Comparison of ENCODE assay signal across 16 cellular contexts in genomic region chr11:32118025-32118974, GRCh38. TPM values are rescaled to one million over a fixed set of nuclear protein-coding genes. Genes with fewer than 3 reads are reported as not detected.
DNase-seq lines count a peak whose midpoint lies in the region; ATAC-seq and TF ChIP-seq lines count a peak whose summit lies in the region.
"Had no signal": no experiment of that assay in that cellular context is flagged by ENCODE, and none has a peak within 500 bp of the region (broad histone marks: within the 10 kb centered on the region; RNA-seq: fewer than 3 reads in every experiment).

No MANE protein-coding gene starts in this region.

- 84% methylated on average over 7 of the region's 7 CpGs for WGBS in right cardiac atrium

- H3K27me3 ChIP-seq in MG63 (no peaks in the 10 kb centered on the region), right cardiac atrium (ENCODE audit: control insufficient read depth, insufficient read depth) (no peaks in the 10 kb centered on the region)
- H3K27me3 ChIP-seq in CD4-positive, alpha-beta T cell (ENCODE audit: control insufficient read depth, insufficient read depth, low read length): peaks cover 4% of the 10 kb centered on the region

- H3K27ac ChIP-seq in CD4-positive, alpha-beta T cell (ENCODE audit: low read depth, low read length): no peak overlapping the region
- no peak overlapping the region for H3K27ac ChIP-seq in right cardiac atrium (ENCODE audit: low read length)
- H3K27ac ChIP-seq: heart right ventricle had no signal

- no peaks in the 10 kb centered on the region for H3K36me3 Mint-ChIP-seq in CD4-positive, alpha-beta T cell (ENCODE audit: low read depth)
- H3K36me3 Mint-ChIP-seq: CD14-positive monocyte had no signal

- no peak overlapping the region for H3K4me3 ChIP-seq in MG63
- no peak overlapping the region for H3K4me3 ChIP-seq in right cardiac atrium (ENCODE audit: low read length)
- H3K4me3 ChIP-seq: heart right ventricle had no signal

- ATAC-seq in CD4-positive, alpha-beta T cell (ENCODE audit: poor library complexity): no peak
- no peak for ATAC-seq in right cardiac atrium
- ATAC-seq: heart right ventricle had no signal

- DNase-seq in Daoy (ENCODE audit: low read depth): peak; percentile 79
- DNase-seq in MG63: peak; percentile 56
- DNase-seq in astrocyte of the hippocampus (ENCODE audit: low read depth, low spot score): peak; percentile 48
- peak; percentile 76 for DNase-seq in iris pigment epithelial cell (ENCODE audit: low read depth)
- DNase-seq in CD4-positive, alpha-beta T cell: no peak
- DNase-seq in GDM1 (lab: John Stamatoyannopoulos, UW): no peak
- DNase-seq in right cardiac atrium: no peak
- no peak for DNase-seq in DMS79 (lab: John Stamatoyannopoulos, UW)
- DNase-seq: activated CD4-positive, alpha-beta T cell treated with anti-CD3 and anti-CD28 coated beads, Interleukin-2, amount 50 U/mL, for 4 hours; activated gamma-delta T cell; cortex of kidney; heart right ventricle; NK-92 treated with Interleukin-12 subunit alpha and Interleukin-12 subunit beta, amount 100 ng/mL, for 24 hours; T-helper 1 cell had no signal

- peaks cover 38% of the 10 kb centered on the region for H3K27me3 Mint-ChIP-seq in CD4-positive, alpha-beta T cell

- H3K4me3 Mint-ChIP-seq in CD4-positive, alpha-beta T cell: no peak overlapping the region
- H3K4me3 Mint-ChIP-seq: CD14-positive monocyte, neural crest cell had no signal

- H3K4me1 Mint-ChIP-seq in CD4-positive, alpha-beta T cell (ENCODE audit: low read depth): no peaks in the 10 kb centered on the region
- H3K4me1 Mint-ChIP-seq: CD14-positive monocyte had no signal

- no peak overlapping the region for H3K27ac Mint-ChIP-seq in CD4-positive, alpha-beta T cell

- H3K4me1 ChIP-seq in right cardiac atrium (ENCODE audit: control insufficient read depth, insufficient read depth, low read length): no peaks in the 10 kb centered on the region
- H3K4me1 ChIP-seq: heart right ventricle had no signal

- no peaks in the 10 kb centered on the region for H3K9me3 Mint-ChIP-seq in CD4-positive, alpha-beta T cell
- H3K9me3 Mint-ChIP-seq: neural crest cell had no signal

- H3K36me3 ChIP-seq in MG63: no peaks in the 10 kb centered on the region
- H3K36me3 ChIP-seq: heart right ventricle had no signal

- CTCF ChIA-PET in CD4-positive, alpha-beta T cell (lab: Charles Lee): no interaction called here

- POLR2A ChIA-PET in CD4-positive, alpha-beta T cell (lab: Charles Lee): no interaction called here

- intact Hi-C loops in CD4-positive, alpha-beta T cell (cut with DNase I, micrococcal nuclease): no loop called here
- intact Hi-C loops in right cardiac atrium (cut with DNase I): no loop called here

- TF ChIP-seq CTCF in CD4-positive, alpha-beta T cell (IDR thresholded peaks at IDR 0.05): no peak

- H3K9me3 ChIP-seq in MG63 (no peaks in the 10 kb centered on the region), right cardiac atrium (ENCODE audit: control insufficient read depth, low read length) (no peaks in the 10 kb centered on the region)
- no peaks in the 10 kb centered on the region for H3K9me3 ChIP-seq in CD4-positive, alpha-beta T cell (ENCODE audit: control insufficient read depth, low read length)
- H3K9me3 ChIP-seq: heart right ventricle had no signal

RNA-seq across cellular contexts. Expression of gene RCN1, which starts 27.4 kb away (rescaled TPM):
- total RNA-seq in Daoy (2014; rRNA removed; shearing (Covaris generic)): 147 and 170 TPM in 2 replicates
- total RNA-seq in MG63 (2014; rRNA removed; shearing (Covaris generic); ENCODE audit: low replicate concordance): 132 and 169 TPM in 2 replicates
- total RNA-seq in CD4-positive, alpha-beta T cell: 1 to 10 TPM; 7.4 to 9.1 TPM
- total RNA-seq in right cardiac atrium: 10 to 100 TPM; 27.7 to 37.1 (median 31.5) TPM
- 29.8 TPM for polyA plus RNA-seq in right cardiac atrium

Comparison
In these comparisons a context has a peak if more than half of its experiments do, and no peak if none do; other contexts are left out.
1. DNase-seq: peak in Daoy (single experiment), MG63 (single experiment), astrocyte of the hippocampus (single experiment) and iris pigment epithelial cell (single experiment); none in CD4-positive, alpha-beta T cell (0 of 10), GDM1 (single experiment), right cardiac atrium (0 of 3) and DMS79 (single experiment).